10 cellular contexts compared by ENCODE assay signal in the genomic region with DNA sequence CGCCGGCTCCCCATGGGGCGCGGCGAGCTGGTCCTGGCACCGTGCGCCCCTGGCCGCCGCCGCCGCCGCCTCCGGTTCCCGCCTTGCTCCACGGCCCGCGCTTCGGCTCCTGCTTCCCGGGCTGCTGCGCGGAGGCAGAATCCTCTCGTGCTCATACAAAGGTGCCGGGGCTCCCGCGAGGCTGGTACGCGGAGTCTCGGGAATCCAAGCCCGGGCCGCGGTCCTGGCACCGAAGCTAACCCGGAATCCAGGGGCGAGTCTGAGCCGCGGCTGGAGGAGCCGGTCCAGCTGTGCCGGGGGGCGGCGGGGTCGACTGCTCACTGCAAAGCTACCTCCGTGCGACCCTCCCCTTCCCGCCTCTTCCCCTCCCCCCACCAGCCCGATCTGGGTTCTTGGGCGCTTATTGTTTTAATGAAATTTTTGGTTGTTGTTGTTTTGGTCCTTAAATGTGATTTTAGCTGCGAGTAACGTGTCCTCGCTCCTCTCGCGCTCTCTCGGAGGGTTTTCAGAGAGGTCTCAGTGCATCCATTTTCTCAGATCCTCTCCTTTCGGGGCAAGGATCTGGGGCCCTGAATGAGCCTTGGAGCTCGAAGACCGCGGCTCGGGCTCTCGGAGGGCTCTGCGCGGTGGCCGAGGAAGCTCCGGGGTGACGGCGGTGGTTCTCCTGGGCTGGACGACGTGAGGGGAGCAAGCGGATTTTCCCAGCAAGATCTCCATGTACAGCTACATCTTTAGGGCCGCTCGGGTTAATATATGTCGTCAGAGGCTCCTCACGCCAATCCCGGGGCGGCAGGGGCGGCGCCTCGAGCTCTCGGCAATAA. TPM values are rescaled to one million over a fixed set of nuclear protein-coding genes. Genes with fewer than 3 reads are reported as not detected.
DNase-seq lines count a peak whose midpoint lies in the region; ATAC-seq and TF ChIP-seq lines count a peak whose summit lies in the region.
"Had no signal": no experiment of that assay in that cellular context is flagged by ENCODE, and none has a peak within 500 bp of the region (broad histone marks: within the 10 kb centered on the region; RNA-seq: fewer than 3 reads in every experiment).

A gene (minus strand): TSS at position 725 of the 821 bp plus-strand sequence. CDS start 940 bp downstream, outside the sequence.

- TF ChIP-seq CTCF in osteoblast (IDR thresholded peaks at IDR 0.05; ENCODE audit: extremely low read depth, low read depth, low read length), result no peak

- ATAC-seq in GM19328 (IDR thresholded peaks at IDR 0.05; ENCODE audit: unreplicated experiment), result no peak
- no peak for ATAC-seq in GM18519 (IDR thresholded peaks at IDR 0.05; ENCODE audit: low FRiP score, unreplicated experiment)

- H3K4me3 ChIP-seq in SJCRH30 (peak within 1 kb of the TSS; percentile 65), esophagus (ENCODE audit: low read depth in 1 of 2, low read length in 2 of 2) (peak within 1 kb of the TSS; percentile 23 to 45), osteoblast (ENCODE audit: insufficient read depth, low read length) (peak within 1 kb of the TSS; percentile 74)

- DNase-seq in NCI-H82 (lab: John Stamatoyannopoulos, UW), result peak; percentile 38
- no peak for DNase-seq in NCI-H82 treated with DMSO at 0.1 percent for 48 hours (lab: John Stamatoyannopoulos, UW; ENCODE audit: unreplicated experiment)
- DNase-seq in SJCRH30, result peak; percentile 59 to 75
- peak; percentile 98 for DNase-seq in osteoblast (ENCODE audit: insufficient read length, low spot score, missing footprints)
- DNase-seq in SHP77 treated with DMSO at 0.1 percent for 48 hours (lab: John Stamatoyannopoulos, UW), result no peak

- H3K27ac ChIP-seq in SJCRH30 (peak within 1 kb of the TSS; percentile 67), esophagus (ENCODE audit: low read depth in 2 of 2, low read length in 1 of 2) (peak within 1 kb of the TSS in 1 of 2 donors; percentile 76), osteoblast (ENCODE audit: low read depth, low read length) (no peak within 1 kb of the TSS)
- H3K27ac ChIP-seq: BLaER1, VCaP had no signal

- peak within 1 kb of the TSS; percentile 92 for H3K4me2 ChIP-seq in osteoblast (ENCODE audit: insufficient read depth, low read length)
- H3K4me2 ChIP-seq: BLaER1 had no signal

- H3K4me1 ChIP-seq in SJCRH30 (no peaks in the 10 kb centered on the region), esophagus (ENCODE audit: control insufficient read depth in 2 of 2, insufficient read depth in 2 of 2, low read length in 1 of 2) (peaks cover 4 to 6% of the 10 kb centered on the region in 2 donors), osteoblast (ENCODE audit: insufficient read depth, low read length) (peaks cover 7% of the 10 kb centered on the region)
- H3K4me1 ChIP-seq: BLaER1 had no signal

- H4K20me1 ChIP-seq in osteoblast (ENCODE audit: insufficient read depth, low read length), result no peaks in the 10 kb centered on the region
- H4K20me1 ChIP-seq: BLaER1 had no signal

- H3K27me3 ChIP-seq in SJCRH30 (no peaks in the 10 kb centered on the region), esophagus (ENCODE audit: control insufficient read depth in 1 of 2, insufficient read depth in 2 of 2, low read length in 2 of 2) (peaks cover 6 to 51% of the 10 kb centered on the region in 2 donors), osteoblast (ENCODE audit: insufficient read depth, low read length) (peaks cover 72% of the 10 kb centered on the region)

- peak within 1 kb of the TSS; percentile 94 for H2AFZ ChIP-seq in osteoblast (ENCODE audit: low read length)

- no peaks in the 10 kb centered on the region for H3K79me2 ChIP-seq in osteoblast (ENCODE audit: insufficient read depth, low read length)

- 3% methylated on average over 77 of the region's 77 CpGs for WGBS in esophagus, 2 donors

- H3K9me3 ChIP-seq in SJCRH30 (replicated peaks) (no peaks in the 10 kb centered on the region), esophagus (ENCODE audit: control insufficient read depth in 2 of 2, insufficient read depth in 1 of 2, low read depth in 1 of 2, low read length in 1 of 2) (peaks cover 0 to 7% of the 10 kb centered on the region in 2 donors), osteoblast (ENCODE audit: low read depth, low read length) (no peaks in the 10 kb centered on the region)

- H3K36me3 ChIP-seq in SJCRH30 (no peaks in the 10 kb centered on the region), esophagus (ENCODE audit: control insufficient read depth in 2 of 2, insufficient read depth in 2 of 2, low read length in 1 of 2) (no peaks in the 10 kb centered on the region), osteoblast (ENCODE audit: insufficient read depth, low read length) (no peaks in the 10 kb centered on the region)
- H3K36me3 ChIP-seq: BLaER1 had no signal

RNA-seq across cellular contexts. Expression of the gene that starts here (rescaled TPM):
- total RNA-seq in SJCRH30 (2014; rRNA removed; shearing (Covaris generic)), result 2.3 and 3.4 TPM in 2 replicates
- 1 to 10 TPM; 1.4 to 2.0 TPM for polyA plus RNA-seq in esophagus
- 1.8 and 3.8 TPM in 2 replicates for total RNA-seq in osteoblast

Comparison
In these comparisons a context has a peak if more than half of its experiments do, and no peak if none do; other contexts are left out.
1. DNase-seq: peak in NCI-H82 (single experiment), SJCRH30 (2 of 2) and osteoblast (single experiment); none in NCI-H82 treated with DMSO at 0.1 percent for 48 hours (single experiment) and SHP77 treated with DMSO at 0.1 percent for 48 hours (single experiment).
2. Peak in every context shown above with its lines, with median percentiles within 50 percentile points of each other: H3K4me3 ChIP-seq.